Comparison of ENCODE assay signal across 8 cellular contexts in genomic region chr17:74758846-74759163, GRCh38. TPM values are rescaled to one million over a fixed set of nuclear protein-coding genes. Genes with fewer than 3 reads are reported as not detected.
DNase-seq lines count a peak whose midpoint lies in the region; ATAC-seq and TF ChIP-seq lines count a peak whose summit lies in the region.

No MANE protein-coding gene starts in this region.

- no peaks in the 10 kb centered on the region for H3K27me3 Mint-ChIP-seq in activated B cell treated with CpG ODN at 0.5 μM for 24 hours

- H3K9me3 Mint-ChIP-seq in activated B cell treated with CpG ODN at 0.5 μM for 24 hours, result no peaks in the 10 kb centered on the region

- TF ChIP-seq CTCF in HCT116 (IDR thresholded peaks at IDR 0.05 in 2 of 3, conservative IDR thresholded peaks at IDR 0.05 in 1 of 3; ENCODE audit: borderline replicate concordance in 1 of 3, insufficient read depth in 1 of 3, low read depth in 2 of 3, low read length in 2 of 3) (no peak), activated B cell treated with CpG ODN at 0.5 μM for 24 hours (IDR thresholded peaks at IDR 0.05) (no peak), left lung (IDR thresholded peaks at IDR 0.05) (no peak)

- WGBS in aorta, 2 donors, result 93 to 100% methylated on average over 1 of the region's 1 CpG

- peaks cover 60% of the 10 kb centered on the region for H3K4me1 Mint-ChIP-seq in activated B cell treated with CpG ODN at 0.5 μM for 24 hours

- peak overlapping the region; percentile 41 for H3K4me3 Mint-ChIP-seq in activated B cell treated with CpG ODN at 0.5 μM for 24 hours

- peaks cover 9% of the 10 kb centered on the region for H3K36me3 Mint-ChIP-seq in activated B cell treated with CpG ODN at 0.5 μM for 24 hours (ENCODE audit: low read depth)

- H3K9me3 ChIP-seq in HCT116 (ENCODE audit: control insufficient read depth in 1 of 2, insufficient read depth in 1 of 2, low read depth in 1 of 2, low read length in 2 of 2), result no peaks in the 10 kb centered on the region
- no peaks in the 10 kb centered on the region for H3K9me3 ChIP-seq in left lung
- no peaks in the 10 kb centered on the region for H3K9me3 ChIP-seq in aorta (ENCODE audit: control insufficient read depth, low read length)

- intact Hi-C loops in HCT116 (cut with micrococcal nuclease) (no loop called here), activated B cell treated with CpG ODN at 0.5 μM for 24 hours (cut with micrococcal nuclease) (loop anchor here (1.0 to 2.0 kb wide), 2 partner anchors 10 to 14 kb away; no protein-coding TSS in a partner anchor), left lung (cut with DNase I) (no loop called here), aorta (cut with DNase I) (no loop called here)

- H3K4me2 ChIP-seq in HCT116 (ENCODE audit: low read length), result peak overlapping the region; percentile 85

- H3K27ac Mint-ChIP-seq in activated B cell treated with CpG ODN at 0.5 μM for 24 hours, result no peak overlapping the region

- no peaks in the 10 kb centered on the region; the same call in 1 of the 2 replicates for H4K20me1 ChIP-seq in HCT116 (ENCODE audit: insufficient read depth)

- RAD21 ChIA-PET in HCT116 (lab: Charles Lee; ENCODE audit: low non-redundant PET in 1 of 2, low total read pairs in 2 of 2, uncharacterized antibody in 2 of 2, unreplicated experiment in 2 of 2), result no interaction called here

- H3K9me2 ChIP-seq in HCT116 (ENCODE audit: insufficient read depth), result no peaks in the 10 kb centered on the region

- no peak for TF ChIP-seq POLR2A in HCT116 (IDR thresholded peaks at IDR 0.05; ENCODE audit: borderline replicate concordance, extremely low read depth, insufficient read depth, insufficient read length)

- peaks cover 46 to 50% of the 10 kb centered on the region in 2 experiments for H3K4me1 ChIP-seq in HCT116 (ENCODE audit: control insufficient read depth in 1 of 2, insufficient read depth in 2 of 2, low read length in 2 of 2)
- H3K4me1 ChIP-seq in left lung, result peaks cover 23 to 74% of the 10 kb centered on the region in 2 donors
- no peaks in the 10 kb centered on the region for H3K4me1 ChIP-seq in aorta (ENCODE audit: control insufficient read depth in 1 of 2, insufficient read depth in 2 of 2, low read length in 2 of 2)

- CTCF ChIA-PET in HCT116 (lab: Charles Lee), result interaction anchor here (0.6 to 4.1 kb wide), 4 partner anchors 14 to 449 kb away, joined by 3 to 20 read pairs (median 6); no protein-coding TSS in a partner anchor
- CTCF ChIA-PET in activated B cell treated with CpG ODN at 0.5 μM for 24 hours (lab: Charles Lee), result interaction anchor here (0.7 to 3.7 kb wide), 8 partner anchors 9 to 102 kb away, joined by 3 to 24 read pairs (median 8); partner anchors contain the start of gene RAB37

- ATAC-seq in HCT116, result peak; percentile 68
- peak; percentile 80 for ATAC-seq in activated B cell treated with CpG ODN at 0.5 μM for 24 hours (ENCODE audit: low read depth)
- peak; percentile 41 for ATAC-seq in left lung
- peak; percentile 4 for ATAC-seq in aorta (ENCODE audit: low FRiP score)
- no peak for ATAC-seq in HG02571 (IDR thresholded peaks at IDR 0.05; ENCODE audit: unreplicated experiment)
- ATAC-seq in HG03095 (IDR thresholded peaks at IDR 0.05; ENCODE audit: unreplicated experiment), result no peak

- H3K27me3 ChIP-seq in HCT116 (ENCODE audit: insufficient read depth, low read length) (no peaks in the 10 kb centered on the region), left lung (no peaks in the 10 kb centered on the region), aorta (ENCODE audit: control insufficient read depth in 1 of 2, insufficient read depth in 2 of 2, low read length in 1 of 2) (no peaks in the 10 kb centered on the region)

- no peak overlapping the region for H2AFZ ChIP-seq in HCT116 (ENCODE audit: low read depth, low read length, poor library complexity, severe bottlenecking)

- peak overlapping the region; percentile 63 for H3K27ac ChIP-seq in HCT116 (ENCODE audit: low read depth, low read length)
- H3K27ac ChIP-seq in left lung, result peak overlapping the region in 1 of 2 donors; percentile 57
- H3K27ac ChIP-seq in aorta (ENCODE audit: low read depth in 1 of 2, low read length in 2 of 2), result no peak overlapping the region

- BruUV-seq in HCT116 (replicated peaks; lab: Mats Ljungman, UMichigan), result no TSS peak

- no peaks in the 10 kb centered on the region for H3K36me3 ChIP-seq in HCT116 (ENCODE audit: control insufficient read depth in 1 of 2, insufficient read depth in 2 of 2, low read length in 2 of 2)
- peaks cover 0 to 6% of the 10 kb centered on the region in 2 donors for H3K36me3 ChIP-seq in left lung
- H3K36me3 ChIP-seq in aorta (ENCODE audit: control insufficient read depth in 1 of 2, insufficient read depth in 2 of 2, low read length in 1 of 2), result no peaks in the 10 kb centered on the region

- peak overlapping the region in 1 of 2 experiments; percentile 50; a peak in 1 of 4 replicates for H3K4me3 ChIP-seq in HCT116 (replicated peaks in 1 of 2; ENCODE audit: low read depth in 1 of 2, low read length in 2 of 2)
- no peak overlapping the region for H3K4me3 ChIP-seq in left lung
- H3K4me3 ChIP-seq in aorta (ENCODE audit: low read length in 2 of 2), result no peak overlapping the region

- peaks cover 73% of the 10 kb centered on the region for H3K79me2 ChIP-seq in HCT116 (ENCODE audit: insufficient read depth, low read length)

- DNase-seq in AG08396 (ENCODE audit: low spot score) (peak; percentile 68), HCT116 (ENCODE audit: low read depth, low spot score) (no peak), activated B cell treated with CpG ODN at 0.5 μM for 24 hours (no peak), left lung (no peak), aorta (no peak), cerebellar cortex (ENCODE audit: low spot score) (no peak)

- POLR2A ChIA-PET in HCT116 (lab: Charles Lee) (interaction anchor here (1.1 to 3.9 kb wide), 3 partner anchors 9 to 12 kb away, joined by 3 to 18 read pairs (median 4); no protein-coding TSS in a partner anchor), activated B cell treated with CpG ODN at 0.5 μM for 24 hours (lab: Charles Lee) (interaction anchor here (0.6 to 2.2 kb wide), 3 partner anchors 9 to 85 kb away, joined by 3 to 22 read pairs (median 10); no protein-coding TSS in a partner anchor)

- no peak for TF ChIP-seq RAD21 in HCT116 (IDR thresholded peaks at IDR 0.05; ENCODE audit: low read depth)

- H3K9ac ChIP-seq in HCT116 (ENCODE audit: low read length), result peak overlapping the region; percentile 32; the same call in 1 of the 2 replicates

TF ChIP-seq in HCT116, 20 proteins besides CTCF, POLR2A, EP300 and RAD21 (continues in another document):
- TF ChIP-seq JUND (IDR thresholded peaks at IDR 0.05) (no peak), SIN3A (IDR thresholded peaks at IDR 0.05; ENCODE audit: low read depth) (no peak), EZH2 (IDR thresholded peaks at IDR 0.05) (no peak), ZFX (IDR thresholded peaks at IDR 0.05) (no peak), CBX3 (IDR thresholded peaks at IDR 0.05; ENCODE audit: low read depth) (no peak), REST (IDR thresholded peaks at IDR 0.05; ENCODE audit: low read depth) (no peak), SRF (IDR thresholded peaks at IDR 0.05; ENCODE audit: low read depth) (no peak), ZNF274 (IDR thresholded peaks at IDR 0.05; ENCODE audit: low read depth, low read length) (no peak), TCF7L2 (IDR thresholded peaks at IDR 0.05; ENCODE audit: borderline replicate concordance, extremely low read depth, insufficient read depth, insufficient read length) (no peak), FOSL1 (IDR thresholded peaks at IDR 0.05; ENCODE audit: low read depth) (no peak), SP1 (IDR thresholded peaks at IDR 0.05; ENCODE audit: low read depth) (no peak)

RNA-seq across cellular contexts. Expression of gene NHERF1, which starts 10.4 kb away (rescaled TPM):
- total RNA-seq in HCT116 (2021; ENCODE audit: unreplicated experiment) (129 TPM), activated B cell treated with CpG ODN at 0.5 μM for 24 hours (33.3 and 34.5 TPM in 2 replicates), left lung (10 to 100 TPM; 25.5 to 37.5 TPM), aorta (10 to 100 TPM; 17.6 to 21.1 TPM)
- 71.3 and 81.9 TPM in 2 replicates for polyA plus RNA-seq in HCT116 (2012)
- 10 to 100 TPM; 10.6 to 84.4 TPM for polyA plus RNA-seq in aorta

RNA-seq across cellular contexts. Expression of gene NAT9, which starts 17.3 kb away (rescaled TPM):
- total RNA-seq in HCT116 (2021; ENCODE audit: unreplicated experiment) (88.7 TPM), activated B cell treated with CpG ODN at 0.5 μM for 24 hours (59.4 and 79.7 TPM in 2 replicates), left lung (10 to 100 TPM; 42.8 to 45.8 TPM), aorta (10 to 100 TPM; 44.5 to 46.3 TPM)
- 67.7 and 68.5 TPM in 2 replicates for polyA plus RNA-seq in HCT116 (2012)
- 10 to 100 TPM; 12.1 to 59.9 TPM for polyA plus RNA-seq in aorta

RNA-seq across cellular contexts. Expression of gene RAB37, which starts 21.7 kb away (rescaled TPM):
- 8.2 TPM for total RNA-seq in HCT116 (2021; ENCODE audit: unreplicated experiment)
- 10.4 and 11.7 TPM in 2 replicates for polyA plus RNA-seq in HCT116 (2012)
- total RNA-seq in activated B cell treated with CpG ODN at 0.5 μM for 24 hours, result 11.0 and 11.1 TPM in 2 replicates
- 1 to 10 TPM; 3.2 to 4.8 TPM for total RNA-seq in left lung
- total RNA-seq in aorta, result 1 to 10 TPM; 1.4 to 3.4 TPM
- 1 to 10 TPM; 1.5 to 2.4 TPM for polyA plus RNA-seq in aorta

RNA-seq across cellular contexts. Expression of gene CD300LF, which starts 46.1 kb away (rescaled TPM):
- total RNA-seq in HCT116 (2021; ENCODE audit: unreplicated experiment) (not detected), activated B cell treated with CpG ODN at 0.5 μM for 24 hours (0.12 and 0.33 TPM in 2 replicates), left lung (10 to 100 TPM; 18.7 to 26.7 TPM), aorta (1 to 10 TPM; 1.6 to 2.2 TPM)
- polyA plus RNA-seq in HCT116 (2012), result not detected in 2 replicates
- polyA plus RNA-seq in aorta, result 1 to 10 TPM in 1 of 2 donors, under 1 TPM in 1; 0.61 to 1.5 TPM

Comparison
In these comparisons a context has a peak if more than half of its experiments do, and no peak if none do; other contexts are left out.
1. ATAC-seq: peak in HCT116 (single experiment), activated B cell treated with CpG ODN at 0.5 μM for 24 hours (single experiment), left lung (single experiment) and aorta (single experiment); none in HG02571 (single experiment) and HG03095 (single experiment).